Comparison of ENCODE assay signal across 23 cellular contexts in genomic region chr1:7517611-7518330, GRCh38.
"Had no signal": no experiment of that assay in that cellular context is flagged by ENCODE, and none has a peak within 500 bp of the region (broad histone marks: within the 10 kb centered on the region; RNA-seq: fewer than 3 reads in every experiment).

No MANE protein-coding gene starts in this region.

- H3K9me3 ChIP-seq: adrenal gland, ascending aorta, left lung, right lobe of liver, uterus had no signal

- H3K4me1 ChIP-seq: adrenal gland, ascending aorta, left lung, neural progenitor cell, right lobe of liver, uterus had no signal

- H3K36me3 ChIP-seq: adrenal gland, ascending aorta, left lung, neural progenitor cell, right lobe of liver, uterus had no signal

- ATAC-seq: esophagus mucosa; left lung; naive thymus-derived CD4-positive, alpha-beta T cell; right lobe of liver; stimulated activated memory B cell treated with anti-CD40 and anti-IgM and Interleukin-4, amounts not matched to agents 10 μg/mL and 1 μg/mL and 100 μg/mL, for 72 hours; stimulated activated naive CD8-positive, alpha-beta T cell treated with anti-CD3 and anti-CD28 coated beads, Interleukin-15, amount 100 ng/mL, for 72 hours had no signal

- H3K9ac ChIP-seq: neural progenitor cell had no signal

- H3K4me3 ChIP-seq: adrenal gland, ascending aorta, left lung, neural progenitor cell, right lobe of liver, skin epidermis, uterus had no signal

- DNase-seq: activated CD4-positive, alpha-beta T cell treated with anti-CD3 and anti-CD28 coated beads for 4 hours; activated CD4-positive, alpha-beta T cell treated with anti-CD3 and anti-CD28 coated beads, Interleukin-2, amount 50 U/mL, for 4 hours; activated effector memory CD4-positive, alpha-beta T cell treated with Interleukin-2 at 50 U/mL for 16 hours; activated naive CD4-positive, alpha-beta T cell treated with Interleukin-2 at 50 U/mL for 16 hours; activated T-cell treated with anti-CD3 and anti-CD28 coated beads for 4 hours; adrenal gland; central memory CD4-positive, alpha-beta T cell; foreskin fibroblast; kidney glomerular epithelial cell; mammary epithelial cell; naive thymus-derived CD4-positive, alpha-beta T cell; occipital lobe; stimulated activated CD4-positive, alpha-beta T cell treated with anti-CD3 and anti-CD28 coated beads, Interleukin-4, amount 100 ng/mL, for 24 hours; stimulated activated naive CD8-positive, alpha-beta T cell treated with anti-CD3 and anti-CD28 coated beads, Interleukin-15, amount 100 ng/mL, for 72 hours; uterus had no signal

- H3K27ac ChIP-seq: adrenal gland, ascending aorta, left lung, neural progenitor cell, right lobe of liver, skin epidermis, uterus, VCaP had no signal

- H3K27me3 ChIP-seq: adrenal gland, ascending aorta, left lung, neural progenitor cell, right lobe of liver, uterus had no signal
